8 cellular contexts compared by ENCODE assay signal in genomic region chr7:141231018-141231792, GRCh38.
DNase-seq lines count a peak whose midpoint lies in the region; ATAC-seq, FAIRE-seq and TF ChIP-seq lines count a peak whose summit lies in the region.

No MANE protein-coding gene starts in this region.

- H4K8ac ChIP-seq in IMR-90 (ENCODE audit: low read depth in 2 of 2, low read length in 2 of 2): no peak overlapping the region

- no peak overlapping the region for H3K56ac ChIP-seq in IMR-90 (ENCODE audit: extremely low read depth, insufficient read depth, low read length)

- WGBS in IMR-90 (ENCODE audit: extremely low coverage in 2 of 2, insufficient read length in 1 of 2), 2 experiments: no CpG with 5 or more reads among the region's 5 CpGs

- H2BK15ac ChIP-seq in IMR-90 (ENCODE audit: low read depth, low read length): no peak overlapping the region

- POLR2A ChIA-PET in IMR-90 (lab: Charles Lee; ENCODE audit: unreplicated experiment): interaction anchor here (0.6 kb wide), 1 partner anchor 9 kb away, joined by 4 read pairs; no protein-coding TSS in a partner anchor
- POLR2A ChIA-PET in GM10248 (lab: Yijun Ruan, JAX): no interaction called here

- H3K36me3 ChIP-seq in IMR-90 (ENCODE audit: control insufficient read depth, insufficient read depth, low read length) (no peaks in the 10 kb centered on the region), astrocyte (ENCODE audit: insufficient read depth, low read length) (no peaks in the 10 kb centered on the region), kidney epithelial cell (ENCODE audit: control insufficient read depth, insufficient read depth, low read length) (no peaks in the 10 kb centered on the region)

- dilution Hi-C loops in IMR-90 (cut with HindIII; ENCODE audit: low sequenced_read_pairs, unreplicated experiment): no loop called here

- H2BK20ac ChIP-seq in IMR-90 (ENCODE audit: low read depth, low read length): no peak overlapping the region

- CTCF ChIA-PET in IMR-90 (lab: Yijun Ruan, JAX): interaction anchor here (0.7 to 1.4 kb wide), 3 partner anchors 81 to 447 kb away, joined by 3 to 4 read pairs (median 3); no protein-coding TSS in a partner anchor
- CTCF ChIA-PET in GM10248 (lab: Yijun Ruan, JAX): no interaction called here

- TF ChIP-seq CTCF in IMR-90 (conservative IDR thresholded peaks at IDR 0.05; ENCODE audit: low read depth, low read length) (peak; percentile 37; the same call in 1 of the 2 replicates), astrocyte (IDR thresholded peaks at IDR 0.05; ENCODE audit: insufficient read depth, low read depth, low read length) (peak; percentile 33), kidney epithelial cell (IDR thresholded peaks at IDR 0.05; ENCODE audit: insufficient read depth, low read length, poor library complexity, severe bottlenecking) (peak; percentile 64), GM10248 (IDR thresholded peaks at IDR 0.05; ENCODE audit: control extremely low read depth, extremely low read depth, low read depth, missing control alignments) (no peak)

- no peaks in the 10 kb centered on the region for H3K9me1 ChIP-seq in IMR-90 (ENCODE audit: insufficient read depth, low read length)

- no peak overlapping the region for H2BK120ac ChIP-seq in IMR-90 (ENCODE audit: low read depth, low read length)

- FAIRE-seq in astrocyte (lab: Jason Lieb, UNC): no peak

- H3K14ac ChIP-seq in IMR-90 (replicated peaks; ENCODE audit: low read depth, low read length): no peak overlapping the region

- no peaks in the 10 kb centered on the region for H4K20me1 ChIP-seq in IMR-90 (ENCODE audit: insufficient read depth, low read length)
- no peaks in the 10 kb centered on the region for H4K20me1 ChIP-seq in astrocyte (ENCODE audit: insufficient read depth, low read length)

- no peak overlapping the region for H3K4ac ChIP-seq in IMR-90 (ENCODE audit: low read depth, low read length)

- no peaks in the 10 kb centered on the region for H3K79me1 ChIP-seq in IMR-90 (ENCODE audit: low read depth in 1 of 2, low read length in 2 of 2)

- TF ChIP-seq POLR2A in IMR-90 (IDR thresholded peaks at IDR 0.05; ENCODE audit: low read depth, low read length): no peak

- TF ChIP-seq RAD21 in IMR-90 (IDR thresholded peaks at IDR 0.05; ENCODE audit: low read length): peak; percentile 54

- H3K27ac Mint-ChIP-seq in astrocyte (ENCODE audit: unreplicated experiment): no peak overlapping the region
- no peak overlapping the region for H3K27ac Mint-ChIP-seq in activated naive CD8-positive, alpha-beta T cell treated with anti-CD3 and anti-CD28 coated beads for 36 hours

- H3K23ac ChIP-seq in IMR-90 (ENCODE audit: low read depth, low read length): no peak overlapping the region

- BruUV-seq in IMR-90 (replicated peaks; lab: Mats Ljungman, UMichigan): no TSS peak

- H4K91ac ChIP-seq in IMR-90 (ENCODE audit: insufficient read depth, low read depth, low read length): no peak overlapping the region

- H3K36me3 Mint-ChIP-seq in astrocyte (ENCODE audit: low read depth, unreplicated experiment): no peaks in the 10 kb centered on the region
- no peaks in the 10 kb centered on the region for H3K36me3 Mint-ChIP-seq in activated naive CD8-positive, alpha-beta T cell treated with anti-CD3 and anti-CD28 coated beads for 36 hours

- no peak overlapping the region for H2BK5ac ChIP-seq in IMR-90 (ENCODE audit: low read depth, low read length, poor library complexity, severe bottlenecking)

- peaks cover under 1% of the 10 kb centered on the region for H3K9me3 Mint-ChIP-seq in astrocyte (ENCODE audit: unreplicated experiment)
- H3K9me3 Mint-ChIP-seq in activated naive CD8-positive, alpha-beta T cell treated with anti-CD3 and anti-CD28 coated beads for 36 hours: no peaks in the 10 kb centered on the region

- no peak overlapping the region for H3K27ac ChIP-seq in IMR-90 (ENCODE audit: insufficient read depth, low read length)
- no peak overlapping the region for H3K27ac ChIP-seq in astrocyte (ENCODE audit: low read depth, low read length)

- no peak overlapping the region for H4K5ac ChIP-seq in IMR-90 (ENCODE audit: low read depth, low read length)

- H3K4me2 ChIP-seq in IMR-90 (ENCODE audit: low read depth, low read length) (no peak overlapping the region), astrocyte (ENCODE audit: low read length) (no peak overlapping the region)

- H3K27me3 Mint-ChIP-seq in astrocyte (ENCODE audit: low read depth, unreplicated experiment): no peaks in the 10 kb centered on the region
- H3K27me3 Mint-ChIP-seq in activated naive CD8-positive, alpha-beta T cell treated with anti-CD3 and anti-CD28 coated beads for 36 hours: peaks cover 3% of the 10 kb centered on the region

- no peak overlapping the region for H3K4me3 Mint-ChIP-seq in astrocyte (ENCODE audit: unreplicated experiment)
- H3K4me3 Mint-ChIP-seq in activated naive CD8-positive, alpha-beta T cell treated with anti-CD3 and anti-CD28 coated beads for 36 hours: no peak overlapping the region

- in situ Hi-C loops in IMR-90 (cut with MboI; ENCODE audit: low sequenced_read_pairs): no loop called here

- no peak overlapping the region for H3K9ac ChIP-seq in IMR-90 (ENCODE audit: low read depth, low read length)
- no peak overlapping the region for H3K9ac ChIP-seq in astrocyte (ENCODE audit: low read length)

- DNase-seq in COLO829 (ENCODE audit: low spot score) (peak; percentile 90), IMR-90 (peak; percentile 19), astrocyte (ENCODE audit: low read depth) (peak; percentile 26), kidney epithelial cell (ENCODE audit: low read depth) (no peak), T-helper 1 cell (no peak), GM10248 (ENCODE audit: extremely low spot score) (no peak)
- no peak for DNase-seq in activated naive CD8-positive, alpha-beta T cell treated with anti-CD3 and anti-CD28 coated beads for 36 hours

- H3K4me3 ChIP-seq in IMR-90 (ENCODE audit: insufficient read depth, low read depth, low read length) (no peak overlapping the region), astrocyte (ENCODE audit: insufficient read depth, low read depth, low read length) (no peak overlapping the region), kidney epithelial cell (ENCODE audit: low read depth, low read length) (no peak overlapping the region)

- H2AK5ac ChIP-seq in IMR-90 (ENCODE audit: low read depth, low read length): no peak overlapping the region

- no peaks in the 10 kb centered on the region for H3K4me1 Mint-ChIP-seq in astrocyte (ENCODE audit: low read depth, unreplicated experiment)
- no peaks in the 10 kb centered on the region for H3K4me1 Mint-ChIP-seq in activated naive CD8-positive, alpha-beta T cell treated with anti-CD3 and anti-CD28 coated beads for 36 hours

- no peaks in the 10 kb centered on the region for H3K27me3 ChIP-seq in IMR-90 (ENCODE audit: control insufficient read depth, insufficient read depth, low read length)
- no peaks in the 10 kb centered on the region for H3K27me3 ChIP-seq in astrocyte (ENCODE audit: insufficient read depth, low read length)
- H3K27me3 ChIP-seq in kidney epithelial cell (ENCODE audit: control insufficient read depth, insufficient read depth, low read length): no peaks in the 10 kb centered on the region

- H2AFZ ChIP-seq in IMR-90 (replicated peaks; ENCODE audit: low read length, poor library complexity) (peak overlapping the region; percentile 32), astrocyte (ENCODE audit: low read depth, low read length) (no peak overlapping the region)

- H3K79me2 ChIP-seq in astrocyte (ENCODE audit: insufficient read depth, low read length): no peaks in the 10 kb centered on the region

- H3K4me1 ChIP-seq in IMR-90 (ENCODE audit: control insufficient read depth, insufficient read depth, low read length) (no peaks in the 10 kb centered on the region), astrocyte (ENCODE audit: insufficient read depth, low read length) (no peaks in the 10 kb centered on the region)

- H3K9me3 ChIP-seq in IMR-90 (ENCODE audit: control insufficient read depth, insufficient read depth, low read length) (peaks cover 7% of the 10 kb centered on the region; the same call in 1 of the 2 replicates), astrocyte (ENCODE audit: insufficient read depth, low read depth, low read length) (no peaks in the 10 kb centered on the region)

- H3K18ac ChIP-seq in IMR-90 (ENCODE audit: low read depth, low read length): no peak overlapping the region

- no peak overlapping the region for H2AK9ac ChIP-seq in IMR-90 (replicated peaks; ENCODE audit: low read depth, low read length, poor library complexity)

- intact Hi-C loops in IMR-90 (cut with micrococcal nuclease): no loop called here

- ATAC-seq in IMR-90 (ENCODE audit: low read depth): no peak
- ATAC-seq in HG03520 (IDR thresholded peaks at IDR 0.05; ENCODE audit: unreplicated experiment): no peak

TF ChIP-seq in IMR-90, 13 proteins besides CTCF, POLR2A, EP300 and RAD21:
- TF ChIP-seq RCOR1 (IDR thresholded peaks at IDR 0.05; ENCODE audit: insufficient replicate concordance, low read length): no peak
- TF ChIP-seq SMC3 (IDR thresholded peaks at IDR 0.05; ENCODE audit: low read depth, low read length): peak; percentile 28; the same call in 1 of the 2 replicates

Comparison
In these comparisons a context has a peak if more than half of its experiments do, and no peak if none do; other contexts are left out.
1. DNase-seq: peak in COLO829 (single experiment), IMR-90 (single experiment) and astrocyte (single experiment); none in kidney epithelial cell (single experiment), T-helper 1 cell (0 of 5), GM10248 (single experiment) and activated naive CD8-positive, alpha-beta T cell treated with anti-CD3 and anti-CD28 coated beads for 36 hours (single experiment).